ENCODE assay signal across 24 cellular contexts in the genomic region with DNA sequence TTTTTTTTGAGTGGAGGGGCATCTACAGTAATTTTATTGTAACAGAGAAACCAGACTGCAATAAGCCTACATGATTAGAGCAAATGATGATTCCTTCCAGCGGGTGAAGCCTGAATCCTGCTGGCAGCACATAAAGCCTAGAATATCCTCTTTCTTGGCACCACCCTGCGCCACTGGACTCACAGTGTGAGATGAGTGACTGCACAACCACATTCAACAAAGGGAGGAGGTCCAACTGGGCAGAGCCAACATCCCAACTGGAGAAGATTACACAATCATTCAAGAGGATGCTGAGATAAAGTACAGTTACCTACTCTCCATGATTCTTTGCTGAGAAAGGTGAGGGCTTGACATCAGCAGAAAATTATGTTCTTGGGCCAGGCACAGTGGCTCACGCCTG.
DNase-seq lines count a peak whose midpoint lies in the region; ATAC-seq, FAIRE-seq and TF ChIP-seq lines count a peak whose summit lies in the region.
"Had no signal": no experiment of that assay in that cellular context is flagged by ENCODE, and none has a peak within 500 bp of the region (broad histone marks: within the 10 kb centered on the region; RNA-seq: fewer than 3 reads in every experiment).

No MANE protein-coding gene starts in this region.

- no peak overlapping the region for H3K14ac ChIP-seq in mesenchymal stem cell (ENCODE audit: low read length in 2 of 2)

- peaks cover 2% of the 10 kb centered on the region for H3K4me1 Mint-ChIP-seq in T-helper 17 cell
- H3K4me1 Mint-ChIP-seq: CD14-positive monocyte; CD4-positive, CD25-positive, alpha-beta regulatory T cell; CD8-positive, alpha-beta memory T cell had no signal

- H2AFZ ChIP-seq in HepG2 (ENCODE audit: low read length) (no peak overlapping the region), mesenchymal stem cell (ENCODE audit: low read depth, low read length) (no peak overlapping the region)

- H3K4me2 ChIP-seq in HepG2 (ENCODE audit: low read depth, low read length) = no peak overlapping the region
- no peak overlapping the region for H3K4me2 ChIP-seq in mesenchymal stem cell (ENCODE audit: low read length, poor library complexity, severe bottlenecking)
- H3K4me2 ChIP-seq: BLaER1 had no signal

- H3K27me3 ChIP-seq in HepG2 (ENCODE audit: control insufficient read depth in 1 of 2, insufficient read depth in 2 of 2, low read length in 2 of 2) = no peaks in the 10 kb centered on the region; a peak in 1 of 5 replicates
- no peaks in the 10 kb centered on the region for H3K27me3 ChIP-seq in right lobe of liver
- H3K27me3 ChIP-seq in MG63 = no peaks in the 10 kb centered on the region
- H3K27me3 ChIP-seq in mesenchymal stem cell (ENCODE audit: control insufficient read depth in 1 of 2, insufficient read depth in 1 of 2, low read length in 2 of 2) = peaks cover 0 to 19% of the 10 kb centered on the region in 2 experiments
- H3K27me3 ChIP-seq: BE2C, BLaER1 had no signal

- no peak overlapping the region for H3K27ac Mint-ChIP-seq in T-helper 17 cell
- H3K27ac Mint-ChIP-seq: CD14-positive monocyte; CD4-positive, alpha-beta memory T cell; CD4-positive, CD25-positive, alpha-beta regulatory T cell had no signal

- no peaks in the 10 kb centered on the region for H3K79me2 ChIP-seq in HepG2 (ENCODE audit: insufficient read depth, low read length)

- H4K20me1 ChIP-seq in HepG2 (ENCODE audit: insufficient read depth, low read length) = no peaks in the 10 kb centered on the region
- H4K20me1 ChIP-seq: BLaER1 had no signal

- peaks cover 15% of the 10 kb centered on the region for H3K4me1 ChIP-seq in HepG2 (ENCODE audit: insufficient read depth, low read length)
- no peaks in the 10 kb centered on the region for H3K4me1 ChIP-seq in right lobe of liver
- H3K4me1 ChIP-seq in mesenchymal stem cell (ENCODE audit: control insufficient read depth, insufficient read depth, low read depth, low read length) = no peaks in the 10 kb centered on the region
- H3K4me1 ChIP-seq: BE2C, BLaER1 had no signal

- no peak overlapping the region for H2BK15ac ChIP-seq in mesenchymal stem cell (ENCODE audit: low read depth, poor library complexity, severe bottlenecking)

- no TSS peak for BruUV-seq in HepG2 (replicated peaks; lab: Mats Ljungman, UMichigan)

- intact Hi-C loops in HepG2 (cut with micrococcal nuclease; ENCODE audit: unreplicated experiment) (no loop called here), right lobe of liver (cut with DNase I) (no loop called here)

- H3K36me3 ChIP-seq in HepG2 (replicated peaks in 1 of 2; ENCODE audit: control insufficient read depth in 1 of 2, insufficient read depth in 2 of 2, low read length in 2 of 2) (no peaks in the 10 kb centered on the region), right lobe of liver (no peaks in the 10 kb centered on the region), MG63 (no peaks in the 10 kb centered on the region), mesenchymal stem cell (ENCODE audit: control insufficient read depth in 1 of 2, insufficient read depth in 2 of 2, low read depth in 1 of 2, low read length in 2 of 2) (no peaks in the 10 kb centered on the region)
- H3K36me3 ChIP-seq: BE2C, BLaER1 had no signal

- no peak overlapping the region for H3K9ac ChIP-seq in HepG2 (ENCODE audit: insufficient read depth, low read depth, low read length)
- no peak overlapping the region for H3K9ac ChIP-seq in mesenchymal stem cell (ENCODE audit: low read length)
- H3K9ac ChIP-seq: BLaER1 had no signal

- FAIRE-seq in HepG2 (lab: Jason Lieb, UNC) (no peak), HTR-8/SVneo (lab: Jason Lieb, UNC) (no peak)
- FAIRE-seq: A204.1, D721Med, G401.6, GM12891 had no signal

- WGBS in HepG2 (ENCODE audit: low lambda C conversion rate) = 97% methylated on average over 3 of the region's 3 CpGs
- 94% methylated on average over 2 of the region's 3 CpGs for WGBS in right lobe of liver (ENCODE audit: insufficient coverage, low coverage, low lambda C conversion rate, missing lambda C conversion rate)
- 97% methylated on average over 3 of the region's 3 CpGs for WGBS in mesenchymal stem cell

- DNase-seq in HepG2 (ENCODE audit: low spot score) (no peak), right lobe of liver (no peak), MG63 (peak; percentile 53), T-helper 17 cell (no peak), mesenchymal stem cell (no peak), epidermal melanocyte (ENCODE audit: insufficient read length, low spot score) (no peak), HTR-8/SVneo (ENCODE audit: insufficient read length, low spot score) (no peak)
- DNase-seq: 8988T; ACHN; BE2C; C1 segment of cervical spinal cord; CD4-positive, alpha-beta memory T cell; CD4-positive, CD25-positive, alpha-beta regulatory T cell; CD8-positive, alpha-beta memory T cell; COR-L47; DMS79 treated with DMSO at 0.1 percent for 48 hours; GF-D8 had no signal

- H3K18ac ChIP-seq in mesenchymal stem cell (ENCODE audit: low read depth in 1 of 2, low read length in 2 of 2) = no peak overlapping the region

- CTCF ChIA-PET in HepG2 (lab: Yijun Ruan, JAX; ENCODE audit: low intra/inter-chr PET ratio, low total read pairs) = no interaction called here

- peak overlapping the region; percentile 21 for H3K4me3 Mint-ChIP-seq in T-helper 17 cell
- H3K4me3 Mint-ChIP-seq: CD14-positive monocyte; CD4-positive, alpha-beta memory T cell; CD4-positive, CD25-positive, alpha-beta regulatory T cell; CD8-positive, alpha-beta memory T cell had no signal

- H3K79me1 ChIP-seq in mesenchymal stem cell (replicated peaks; ENCODE audit: low read length, poor library complexity, severe bottlenecking) = no peaks in the 10 kb centered on the region

- no peak overlapping the region for H3K4ac ChIP-seq in mesenchymal stem cell (ENCODE audit: low read depth in 1 of 2, low read length in 2 of 2)

- in situ Hi-C loops in HepG2 (cut with HindIII; ENCODE audit: extremely low pct_ligation_motif_present, low pct_unique_long_range_greater_than_20kb) = no loop called here

- H3K27me3 Mint-ChIP-seq in T-helper 17 cell = peaks cover 4% of the 10 kb centered on the region
- H3K27me3 Mint-ChIP-seq: CD4-positive, alpha-beta memory T cell had no signal

- H2BK120ac ChIP-seq in mesenchymal stem cell (ENCODE audit: low read depth, low read length) = no peak overlapping the region

- H3K4me3 ChIP-seq in HepG2 (replicated peaks in 1 of 3; ENCODE audit: insufficient read depth in 1 of 3, low read depth in 2 of 3, low read length in 3 of 3) (no peak overlapping the region), right lobe of liver (no peak overlapping the region), MG63 (no peak overlapping the region), mesenchymal stem cell (ENCODE audit: insufficient read depth in 1 of 2, low read depth in 1 of 2, low read length in 2 of 2) (no peak overlapping the region)
- H3K4me3 ChIP-seq: BLaER1 had no signal

- no peak overlapping the region for H2BK5ac ChIP-seq in mesenchymal stem cell (ENCODE audit: low read depth, low read length, poor library complexity, severe bottlenecking)

- no peak for TF ChIP-seq POLR2A in HepG2 (IDR thresholded peaks at IDR 0.05; ENCODE audit: insufficient read depth in 1 of 2, low read depth in 2 of 2, low read length in 2 of 2)
- no peak for TF ChIP-seq POLR2A in right lobe of liver (IDR thresholded peaks at IDR 0.05)

- no peaks in the 10 kb centered on the region for H3K9me3 ChIP-seq in HepG2 (ENCODE audit: low read length)
- no peaks in the 10 kb centered on the region for H3K9me3 ChIP-seq in right lobe of liver
- peaks cover 4% of the 10 kb centered on the region; the same call in 1 of the 2 replicates for H3K9me3 ChIP-seq in MG63
- H3K9me3 ChIP-seq in T-helper 17 cell (ENCODE audit: control insufficient read depth, low read length, poor library complexity, severe bottlenecking) = no peaks in the 10 kb centered on the region
- H3K9me3 ChIP-seq in mesenchymal stem cell (ENCODE audit: control insufficient read depth, low read length) = peaks cover 24% of the 10 kb centered on the region
- H3K9me3 ChIP-seq: BE2C, BLaER1 had no signal

- POLR2A ChIA-PET in HepG2 (lab: Yijun Ruan, JAX) = no interaction called here

- ATAC-seq in HepG2 (no peak), right lobe of liver (no peak), T-helper 17 cell (no peak), HG02610 (IDR thresholded peaks at IDR 0.05; ENCODE audit: unreplicated experiment) (no peak)

- no peak overlapping the region for H4K8ac ChIP-seq in mesenchymal stem cell (ENCODE audit: low read length)

- TF ChIP-seq CTCF in HepG2 (CRISPR knock-in tag; IDR thresholded peaks at IDR 0.05) (no peak), right lobe of liver (IDR thresholded peaks at IDR 0.05) (no peak)

- peak overlapping the region; percentile 29 for H4K91ac ChIP-seq in mesenchymal stem cell (ENCODE audit: low read length)

- TF ChIP-seq EP300 in HepG2 (IDR thresholded peaks at IDR 0.05; ENCODE audit: low read depth in 2 of 2, low read length in 2 of 2) (no peak), HepG2 (CRISPR knock-in tag; IDR thresholded peaks at IDR 0.05; ENCODE audit: borderline replicate concordance) (no peak)

- no peak overlapping the region for H2BK12ac ChIP-seq in mesenchymal stem cell (ENCODE audit: low read length in 2 of 2)

- no peak for TF ChIP-seq RAD21 in HepG2 (CRISPR knock-in tag; IDR thresholded peaks at IDR 0.05)

- H3K27ac ChIP-seq in HepG2 (ENCODE audit: extremely low read length, insufficient read depth, low read length) (no peak overlapping the region), right lobe of liver (no peak overlapping the region), mesenchymal stem cell (ENCODE audit: low read length, poor library complexity, severe bottlenecking) (no peak overlapping the region)
- H3K27ac ChIP-seq: BLaER1 had no signal

- no peak overlapping the region for H2AK5ac ChIP-seq in mesenchymal stem cell (ENCODE audit: low read length, severe bottlenecking)

- H3K23ac ChIP-seq in mesenchymal stem cell (ENCODE audit: low read length in 2 of 2) = no peak overlapping the region

- H3K36me3 Mint-ChIP-seq in T-helper 17 cell (ENCODE audit: low read depth) = no peaks in the 10 kb centered on the region
- H3K36me3 Mint-ChIP-seq: CD14-positive monocyte; CD4-positive, CD25-positive, alpha-beta regulatory T cell had no signal

TF ChIP-seq in HepG2, 621 proteins besides CTCF, POLR2A, EP300 and RAD21 (continues in another document):
- TF ChIP-seq NCOR1 (IDR thresholded peaks at IDR 0.05; ENCODE audit: borderline replicate concordance, low read length) = no peak
